In the genomic region with DNA sequence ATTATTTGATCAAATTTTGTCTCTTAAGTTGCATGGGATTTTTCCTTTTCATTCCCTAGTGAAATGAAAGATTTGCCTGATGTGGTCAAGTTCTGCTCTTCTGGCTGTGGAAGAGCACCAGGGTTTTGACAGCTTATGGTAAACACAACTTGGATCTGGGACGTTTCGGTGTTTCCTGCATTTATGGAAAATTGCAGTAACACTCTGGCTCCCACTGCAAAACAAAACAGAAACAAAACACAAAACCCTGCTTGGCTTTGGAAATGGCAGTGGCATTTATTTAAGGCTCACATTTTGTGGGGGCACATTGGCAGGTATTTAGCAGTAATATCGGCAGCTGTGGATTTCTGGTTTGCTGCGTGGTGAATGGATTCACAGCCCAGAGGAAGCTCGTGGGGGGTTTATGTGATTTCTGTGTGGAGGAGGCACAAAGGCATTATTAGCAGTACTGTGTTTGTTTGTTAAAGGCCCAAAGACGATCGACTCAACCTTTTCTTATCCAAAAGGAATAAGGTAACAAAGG, we compare ENCODE assay signal across 27 cellular contexts.
DNase-seq lines count a peak whose midpoint lies in the region; ATAC-seq and TF ChIP-seq lines count a peak whose summit lies in the region.
"Had no signal": no experiment of that assay in that cellular context is flagged by ENCODE, and none has a peak within 500 bp of the region (broad histone marks: within the 10 kb centered on the region; RNA-seq: fewer than 3 reads in every experiment).

No MANE protein-coding gene starts in this region.

- ATAC-seq in HG02588 (IDR thresholded peaks at IDR 0.05; ENCODE audit: unreplicated experiment): no peak
- ATAC-seq: GM12878, GM23338, Right ventricle myocardium inferior had no signal

- no peak overlapping the region for H3K27ac ChIP-seq in osteoblast (ENCODE audit: low read depth, low read length)
- H3K27ac ChIP-seq: PC-9, SJCRH30 had no signal

- peak; percentile 19 for DNase-seq in NCI-H69 (lab: John Stamatoyannopoulos, UW)
- DNase-seq in dermis blood vessel endothelial cell: peak; percentile 69
- DNase-seq in lung microvascular endothelial cell (ENCODE audit: low read depth in 2 of 2): peak; percentile 37 to 90
- no peak for DNase-seq in osteoblast (ENCODE audit: insufficient read length, low spot score, missing footprints)
- no peak for DNase-seq in NCI-H2171 (lab: John Stamatoyannopoulos, UW)
- DNase-seq in NCI-H2107 (lab: John Stamatoyannopoulos, UW): no peak
- no peak for DNase-seq in mucosa of gallbladder (ENCODE audit: low spot score)
- DNase-seq: CD4-positive, alpha-beta memory T cell; COR-L47; DMS53; EL; GDM1; H9; KBM-7; MV-4-11; NCI-H1105; NCI-H1436 treated with DMSO at 0.1 percent for 48 hours; NCI-H1930; NCI-H226; NCI-H524; NCI-H774; PC-9; SJCRH30 had no signal

- H3K4me1 ChIP-seq in osteoblast (ENCODE audit: insufficient read depth, low read length): no peaks in the 10 kb centered on the region
- H3K4me1 ChIP-seq: SJCRH30 had no signal

- H3K79me2 ChIP-seq in osteoblast (ENCODE audit: insufficient read depth, low read length): no peaks in the 10 kb centered on the region

- no peaks in the 10 kb centered on the region for H3K9me3 ChIP-seq in osteoblast (ENCODE audit: low read depth, low read length)
- H3K9me3 ChIP-seq: SJCRH30 had no signal

- no peak overlapping the region for H3K4me3 ChIP-seq in osteoblast (ENCODE audit: insufficient read depth, low read length)
- H3K4me3 ChIP-seq: GM12878, GM23338, PC-9, SJCRH30 had no signal

- H3K4me2 ChIP-seq in osteoblast (ENCODE audit: insufficient read depth, low read length): peak overlapping the region; percentile 21
- H3K4me2 ChIP-seq: GM23338, PC-9 had no signal

- peak overlapping the region; percentile 13 for H2AFZ ChIP-seq in osteoblast (ENCODE audit: low read length)
- H2AFZ ChIP-seq: GM23338, PC-9 had no signal

- H4K20me1 ChIP-seq in osteoblast (ENCODE audit: insufficient read depth, low read length): no peaks in the 10 kb centered on the region

- no peak for TF ChIP-seq CTCF in osteoblast (IDR thresholded peaks at IDR 0.05; ENCODE audit: extremely low read depth, low read depth, low read length)

- H3K27me3 ChIP-seq in osteoblast (ENCODE audit: insufficient read depth, low read length): no peaks in the 10 kb centered on the region
- H3K27me3 ChIP-seq: SJCRH30 had no signal

- no peaks in the 10 kb centered on the region for H3K36me3 ChIP-seq in osteoblast (ENCODE audit: insufficient read depth, low read length)
- H3K36me3 ChIP-seq: SJCRH30 had no signal

Comparison
In these comparisons a context has a peak if more than half of its experiments do, and no peak if none do; other contexts are left out.
1. DNase-seq: peak in NCI-H69 (single experiment), dermis blood vessel endothelial cell (single experiment) and lung microvascular endothelial cell (2 of 2); none in osteoblast (single experiment), NCI-H2171 (single experiment), NCI-H2107 (single experiment) and mucosa of gallbladder (single experiment).